Comparison of ENCODE assay signal across 12 cellular contexts in the genomic region with DNA sequence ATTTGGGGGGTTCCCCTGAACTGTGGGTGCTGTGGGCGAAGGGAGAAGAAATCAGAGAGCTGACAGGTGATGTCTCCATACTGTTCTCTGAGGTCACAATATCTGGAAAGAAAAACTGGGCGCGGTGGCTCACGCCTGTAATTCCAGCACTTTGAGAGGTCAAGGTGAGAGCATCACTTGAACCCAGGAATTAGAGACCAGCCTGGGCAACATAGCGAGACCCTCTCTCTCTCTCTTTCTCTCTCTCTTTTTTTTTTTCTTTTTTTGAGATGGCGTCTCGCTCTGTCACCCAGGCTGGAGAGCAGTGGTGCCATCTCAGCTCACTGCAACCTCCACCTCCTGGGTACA. TPM values are rescaled to one million over a fixed set of nuclear protein-coding genes. Genes with fewer than 3 reads are reported as not detected.
A peak's percentile ranks its signal among the peaks of the same experiment; 100 is the strongest.
DNase-seq lines count a peak whose midpoint lies in the region; ATAC-seq, FAIRE-seq and TF ChIP-seq lines count a peak whose summit lies in the region.
"Had no signal": no experiment of that assay in that cellular context is flagged by ENCODE, and none has a peak within 500 bp of the region (broad histone marks: within the 10 kb centered on the region; RNA-seq: fewer than 3 reads in every experiment).

No MANE protein-coding gene starts in this region.

- peaks cover 3% of the 10 kb centered on the region for H3K9me1 ChIP-seq in K562 (ENCODE audit: control insufficient read depth, insufficient read depth, low read length)

- no peaks in the 10 kb centered on the region for H3K36me3 Mint-ChIP-seq in GM23338 (ENCODE audit: low read depth)
- H3K36me3 Mint-ChIP-seq: CD14-positive monocyte; CD4-positive, alpha-beta memory T cell had no signal

- no peak overlapping the region; the same call in 2 of the 3 replicates for H3K4me3 Mint-ChIP-seq in GM23338

- no TSS peak for BruUV-seq in K562 (replicated peaks; lab: Mats Ljungman, UMichigan)

- in situ Hi-C loops in K562 (cut with MboI), result loop anchor here (5.0 kb wide), 1 partner anchor 45 kb away; no protein-coding TSS in a partner anchor

- no peaks in the 10 kb centered on the region for H3K79me2 ChIP-seq in GM23338 (replicated peaks; ENCODE audit: insufficient read depth)
- H3K79me2 ChIP-seq in K562 (ENCODE audit: control insufficient read depth, insufficient read depth, low read length), result no peaks in the 10 kb centered on the region

- TF ChIP-seq POLR2A in K562 (conservative IDR thresholded peaks at IDR 0.05) (no peak), upper lobe of left lung (IDR thresholded peaks at IDR 0.05) (no peak)

- H3K4me2 ChIP-seq in GM23338 (no peak overlapping the region), K562 (ENCODE audit: insufficient read depth, low read length) (no peak overlapping the region)
- H3K4me2 ChIP-seq: BLaER1, KMS-11 had no signal

- H3K4me1 ChIP-seq in GM23338 (ENCODE audit: insufficient read depth), result peaks cover 12% of the 10 kb centered on the region; the same call in 1 of the 2 replicates
- H3K4me1 ChIP-seq in K562 (replicated peaks in 1 of 2; ENCODE audit: control insufficient read depth in 2 of 2, insufficient read depth in 2 of 2, low read length in 2 of 2), result peaks cover 5 to 26% of the 10 kb centered on the region in 2 experiments; a peak in 3 of 5 replicates
- H3K4me1 ChIP-seq in mucosa of stomach (ENCODE audit: control insufficient read depth, insufficient read depth, low read length), result peaks cover 32% of the 10 kb centered on the region
- H3K4me1 ChIP-seq in upper lobe of left lung, result peaks cover 0 to 13% (median 8%) of the 10 kb centered on the region in 4 donors
- H3K4me1 ChIP-seq: HAP-1 had no signal

- no peaks in the 10 kb centered on the region for H3K27me3 ChIP-seq in GM23338 (ENCODE audit: insufficient read depth)
- H3K27me3 ChIP-seq in K562 (ENCODE audit: control insufficient read depth in 2 of 2, insufficient read depth in 2 of 2, low read length in 2 of 2), result peaks cover 6 to 9% of the 10 kb centered on the region in 2 experiments; a peak in 3 of 5 replicates
- no peaks in the 10 kb centered on the region for H3K27me3 ChIP-seq in mucosa of stomach (ENCODE audit: control insufficient read depth, insufficient read depth, low read length)
- no peaks in the 10 kb centered on the region for H3K27me3 ChIP-seq in upper lobe of left lung
- H3K27me3 ChIP-seq: BLaER1 had no signal

- H3K27ac ChIP-seq in GM23338 (ENCODE audit: low read depth) (no peak overlapping the region), K562 (ENCODE audit: extremely low read depth, low read depth, low read length) (no peak overlapping the region), upper lobe of left lung (no peak overlapping the region)
- H3K27ac ChIP-seq: BLaER1, KMS-11 had no signal

- ATAC-seq in GM23338 (no peak), K562 (no peak), HG02610 (IDR thresholded peaks at IDR 0.05; ENCODE audit: unreplicated experiment) (no peak), upper lobe of left lung (ENCODE audit: low FRiP score in 2 of 2) (no peak)

- H3K9me3 Mint-ChIP-seq in GM23338, result no peaks in the 10 kb centered on the region; the same call in 2 of the 3 replicates
- H3K9me3 Mint-ChIP-seq: CD14-positive monocyte; CD4-positive, alpha-beta memory T cell had no signal

- peaks cover 10% of the 10 kb centered on the region for H3K4me1 Mint-ChIP-seq in GM23338

- no peak for FAIRE-seq in K562 (lab: Jason Lieb, UNC)
- FAIRE-seq: A204.1 had no signal

- peaks cover 11% of the 10 kb centered on the region for H3K27me3 Mint-ChIP-seq in GM23338 (ENCODE audit: insufficient read depth, low read depth, poor library complexity)

- TF ChIP-seq CTCF in GM23338 (conservative IDR thresholded peaks at IDR 0.05; ENCODE audit: low read depth in 2 of 2) (no peak), K562 (IDR thresholded peaks at IDR 0.05 in 2 of 3, conservative IDR thresholded peaks at IDR 0.05 in 1 of 3; ENCODE audit: insufficient read depth in 2 of 3, low read depth in 1 of 3, low read length in 3 of 3) (no peak), upper lobe of left lung (IDR thresholded peaks at IDR 0.05) (no peak)

- no peaks in the 10 kb centered on the region for H3K9me2 ChIP-seq in GM23338 (ENCODE audit: insufficient read depth)

- no peak for TF ChIP-seq EP300 in K562 (IDR thresholded peaks at IDR 0.05; ENCODE audit: low read length)
- TF ChIP-seq EP300 in upper lobe of left lung (IDR thresholded peaks at IDR 0.05), result no peak

- H3K9me3 ChIP-seq in K562 (replicated peaks; ENCODE audit: control insufficient read depth, insufficient read depth, low read depth, low read length) (no peaks in the 10 kb centered on the region), mucosa of stomach (ENCODE audit: control insufficient read depth, low read length) (no peaks in the 10 kb centered on the region), upper lobe of left lung (peaks cover 0 to 3% (median 0%) of the 10 kb centered on the region in 4 donors)
- H3K9me3 ChIP-seq: BLaER1, HAP-1 had no signal

- H3F3A ChIP-seq in GM23338 (replicated peaks; ENCODE audit: low read depth), result peaks cover 7% of the 10 kb centered on the region

- H2AFZ ChIP-seq in GM23338 (peak overlapping the region; percentile 80; the same call in 1 of the 2 replicates), K562 (ENCODE audit: low read depth, low read length) (no peak overlapping the region)

- TF ChIP-seq RAD21 in K562 (CRISPR knock-in tag; conservative IDR thresholded peaks at IDR 0.05 in 1 of 2, IDR thresholded peaks at IDR 0.05 in 1 of 2), result no peak

- no peak for DNase-seq in GM23338 (ENCODE audit: low spot score)
- DNase-seq in K562 (ENCODE audit: extremely low read depth in 1 of 4, low spot score in 3 of 4), result no peak
- no peak for DNase-seq in activated naive CD4-positive, alpha-beta T cell treated with anti-CD3 and anti-CD28 coated beads, Interleukin-2, amount 50 U/mL, for 16 hours
- no peak for DNase-seq in upper lobe of left lung

- H3K4me3 ChIP-seq in GM23338, result no peak overlapping the region
- no peak overlapping the region for H3K4me3 ChIP-seq in K562
- no peak overlapping the region for H3K4me3 ChIP-seq in mucosa of stomach (ENCODE audit: low read length)
- H3K4me3 ChIP-seq in upper lobe of left lung, result no peak overlapping the region
- H3K4me3 ChIP-seq: BLaER1, HAP-1 had no signal

- no peak overlapping the region for H3K27ac Mint-ChIP-seq in GM23338

- H3K9ac ChIP-seq in K562 (ENCODE audit: insufficient read depth in 1 of 2, low read depth in 2 of 2, low read length in 2 of 2), result no peak overlapping the region
- peak overlapping the region; percentile 23 for H3K9ac ChIP-seq in mucosa of stomach (ENCODE audit: low read length)
- H3K9ac ChIP-seq: BLaER1, KMS-11 had no signal

- intact Hi-C loops in K562 (cut with micrococcal nuclease), result loop anchor here (1.0 to 5.0 kb wide), 2 partner anchors 139 to 190 kb away; no protein-coding TSS in a partner anchor

- no peaks in the 10 kb centered on the region for H4K20me1 ChIP-seq in GM23338 (replicated peaks; ENCODE audit: insufficient read depth)
- H4K20me1 ChIP-seq in K562 (replicated peaks; ENCODE audit: control insufficient read depth, insufficient read depth, low read length), result no peaks in the 10 kb centered on the region

- CTCF ChIA-PET in K562 (lab: Yijun Ruan, JAX; ENCODE audit: low intra/inter-chr PET ratio), result interaction anchor here (0.7 to 3.0 kb wide), 7 partner anchors 13 to 314 kb away, joined by 3 to 55 read pairs (median 6); a partner anchor contains a TSS

- WGBS in K562 (ENCODE audit: insufficient coverage, low coverage, missing lambda C conversion rate), result 15% methylated on average over 6 of the region's 7 CpGs
- WGBS in upper lobe of left lung, 2 donors, result 64 to 83% methylated on average over 7 of the region's 7 CpGs

- H3K36me3 ChIP-seq in GM23338 (ENCODE audit: insufficient read depth) (no peaks in the 10 kb centered on the region), K562 (ENCODE audit: control insufficient read depth, insufficient read depth, low read length) (no peaks in the 10 kb centered on the region), mucosa of stomach (ENCODE audit: control insufficient read depth, insufficient read depth, low read length) (no peaks in the 10 kb centered on the region), upper lobe of left lung (peaks cover 0 to 4% (median 1%) of the 10 kb centered on the region in 4 donors)
- H3K36me3 ChIP-seq: HAP-1 had no signal

- POLR2A ChIA-PET in K562 (lab: Yijun Ruan, JAX), result interaction anchor here (0.5 to 1.8 kb wide), 7 partner anchors 9 to 246 kb away, joined by 3 to 6 read pairs (median 3); no protein-coding TSS in a partner anchor

RNA-seq across cellular contexts. Expression of a gene that starts 21.9 kb away (rescaled TPM):
- 0.35 and 0.89 TPM in 2 replicates for total RNA-seq in GM23338 (2014; rRNA removed; shearing (Covaris generic))
- polyA plus RNA-seq in GM23338 (2016; fragmentation: Nextera tagmentation; extraction: Ambion mirVana) (0.10 TPM in 1 of 2 replicates, not detected in the other), K562 (2011; rRNA removed) (0.01 and 0.03 TPM in 2 replicates), K562 (2014; fragmentation: Illumina TruSeq; extraction: Trizol) (0.01 and 0.03 TPM in 2 replicates), K562 (2014; fragmentation: Nextera tagmentation; extraction: Ambion mirVana) (not detected), K562 (2014; rRNA removed) (not detected in 2 replicates)
- 0.35 and 0.67 TPM in 2 replicates for total RNA-seq in K562 (2011; cell fraction: chromatin; rRNA removed; ENCODE audit: low replicate concordance)
- 0.17 and 0.39 TPM in 2 replicates for total RNA-seq in K562 (2011; cell fraction: nucleolus; rRNA removed)
- 0.29 and 0.38 TPM in 2 replicates for total RNA-seq in K562 (2011; cell fraction: nucleoplasm; rRNA removed)
- total RNA-seq in K562 (2014; rRNA removed) (0.04 and 0.05 TPM in 2 replicates), K562 (2014; rRNA removed; fragmentation: Illumina TruSeq; extraction: Trizol) (0.04 TPM in 1 of 2 replicates, not detected in the other), K562 (2015; rRNA removed; fragmentation: Illumina TruSeq; extraction: Trizol) (0.04 and 0.07 TPM in 2 replicates), K562 (2021) (0.07 and 0.16 TPM in 2 replicates), upper lobe of left lung (10 to 100 TPM in 3 of 6 donors, 1 to 10 TPM in 3; 6.3 to 58.7 (median 11.7) TPM)
- polyA plus RNA-seq in K562 (2011; cell fraction: cytosol; rRNA removed), result 0.01 TPM in 1 of 2 replicates, not detected in the other
- 0.06 and 0.33 TPM in 2 replicates for polyA plus RNA-seq in K562 (2011; cell fraction: nucleus; rRNA removed)
- 0.05 and 0.35 TPM in 2 replicates for polyA plus RNA-seq in K562 (2012)
- polyA minus RNA-seq in K562 (2011; rRNA and poly(A)+ RNA removed), result 0.21 TPM in 1 of 2 replicates, not detected in the other
- polyA minus RNA-seq in K562 (2011; cell fraction: cytosol; rRNA and poly(A)+ RNA removed), result not detected in 2 replicates
- polyA minus RNA-seq in K562 (2011; cell fraction: nucleus; rRNA and poly(A)+ RNA removed), result 0.22 and 0.27 TPM in 2 replicates
- polyA plus RNA-seq: CD14-positive monocyte had no signal

RNA-seq across cellular contexts. Expression of a gene that starts 26.1 kb away (rescaled TPM):
- 3.6 and 7.1 TPM in 2 replicates for total RNA-seq in GM23338 (2014; rRNA removed; shearing (Covaris generic))
- polyA plus RNA-seq in GM23338 (2016; fragmentation: Nextera tagmentation; extraction: Ambion mirVana) (1.6 and 2.5 TPM in 2 replicates), K562 (2011; rRNA removed) (0.60 and 0.81 TPM in 2 replicates), K562 (2014; fragmentation: Illumina TruSeq; extraction: Trizol) (0.06 and 0.24 TPM in 2 replicates), K562 (2014; fragmentation: Nextera tagmentation; extraction: Ambion mirVana) (under 1 TPM; 0.04 to 0.08 TPM), K562 (2014; rRNA removed) (0.81 and 0.89 TPM in 2 replicates)
- total RNA-seq in K562 (2011; cell fraction: chromatin; rRNA removed; ENCODE audit: low replicate concordance), result 1.9 and 5.1 TPM in 2 replicates
- total RNA-seq in K562 (2011; cell fraction: nucleolus; rRNA removed), result 2.2 and 3.0 TPM in 2 replicates
- total RNA-seq in K562 (2011; cell fraction: nucleoplasm; rRNA removed), result 1.3 and 1.6 TPM in 2 replicates
- total RNA-seq in K562 (2014; rRNA removed) (0.16 and 0.91 TPM in 2 replicates), K562 (2014; rRNA removed; fragmentation: Illumina TruSeq; extraction: Trizol) (0.11 and 0.29 TPM in 2 replicates), K562 (2015; rRNA removed; fragmentation: Illumina TruSeq; extraction: Trizol) (not detected in 2 replicates), K562 (2021) (0.29 and 0.45 TPM in 2 replicates), upper lobe of left lung (100 to 1,000 TPM in 1 of 6 donors, 10 to 100 TPM in 4, 1 to 10 TPM in 1; 6.4 to 479 (median 21.0) TPM)
- polyA plus RNA-seq in K562 (2011; cell fraction: cytosol; rRNA removed), result 0.83 and 0.88 TPM in 2 replicates
- 4.1 and 6.8 TPM in 2 replicates for polyA plus RNA-seq in K562 (2011; cell fraction: nucleus; rRNA removed)
- polyA plus RNA-seq in K562 (2012), result 0.17 and 0.22 TPM in 2 replicates
- 0.18 TPM in 1 of 2 replicates, not detected in the other for polyA minus RNA-seq in K562 (2011; rRNA and poly(A)+ RNA removed)
- 0.86 TPM in 1 of 2 replicates, not detected in the other for polyA minus RNA-seq in K562 (2011; cell fraction: cytosol; rRNA and poly(A)+ RNA removed)
- 1.1 and 1.8 TPM in 2 replicates for polyA minus RNA-seq in K562 (2011; cell fraction: nucleus; rRNA and poly(A)+ RNA removed)
- polyA plus RNA-seq: CD14-positive monocyte; CD4-positive, alpha-beta memory T cell had no signal

RNA-seq across cellular contexts. Expression of a gene that starts 29.1 kb away (rescaled TPM):
- total RNA-seq in GM23338 (2014; rRNA removed; shearing (Covaris generic)), result 154 and 181 TPM in 2 replicates
- 40.0 and 52.5 TPM in 2 replicates for polyA plus RNA-seq in GM23338 (2016; fragmentation: Nextera tagmentation; extraction: Ambion mirVana)
- 31.7 and 143 TPM in 2 replicates for total RNA-seq in K562 (2011; cell fraction: chromatin; rRNA removed; ENCODE audit: low replicate concordance)
- 201 and 240 TPM in 2 replicates for total RNA-seq in K562 (2011; cell fraction: nucleolus; rRNA removed)
- total RNA-seq in K562 (2011; cell fraction: nucleoplasm; rRNA removed), result 97.7 and 104 TPM in 2 replicates
- total RNA-seq in K562 (2014; rRNA removed), result 279 and 297 TPM in 2 replicates
- total RNA-seq in K562 (2014; rRNA removed; fragmentation: Illumina TruSeq; extraction: Trizol), result 17.4 and 22.6 TPM in 2 replicates
- 33.1 and 33.7 TPM in 2 replicates for total RNA-seq in K562 (2015; rRNA removed; fragmentation: Illumina TruSeq; extraction: Trizol)
- total RNA-seq in K562 (2021), result 245 and 286 TPM in 2 replicates
- polyA plus RNA-seq in K562 (2011; rRNA removed), result 74.2 and 83.0 TPM in 2 replicates
- polyA plus RNA-seq in K562 (2011; cell fraction: cytosol; rRNA removed), result 93.8 and 405 TPM in 2 replicates
- polyA plus RNA-seq in K562 (2011; cell fraction: nucleus; rRNA removed), result 78.6 and 150 TPM in 2 replicates
- polyA plus RNA-seq in K562 (2012), result 73.8 and 111 TPM in 2 replicates
- 42.3 and 63.5 TPM in 2 replicates for polyA plus RNA-seq in K562 (2014; fragmentation: Illumina TruSeq; extraction: Trizol)
- 10 to 100 TPM in 1 of 2 experiments, 1 to 10 TPM in 1; 6.4 to 11.8 TPM for polyA plus RNA-seq in K562 (2014; fragmentation: Nextera tagmentation; extraction: Ambion mirVana)
- 210 and 216 TPM in 2 replicates for polyA plus RNA-seq in K562 (2014; rRNA removed)
- 27.0 and 65.5 TPM in 2 replicates for polyA minus RNA-seq in K562 (2011; rRNA and poly(A)+ RNA removed)
- 243 and 277 TPM in 2 replicates for polyA minus RNA-seq in K562 (2011; cell fraction: cytosol; rRNA and poly(A)+ RNA removed)
- 89.5 and 108 TPM in 2 replicates for polyA minus RNA-seq in K562 (2011; cell fraction: nucleus; rRNA and poly(A)+ RNA removed)
- 1,000 to 10,000 TPM in 1 of 6 donors, 100 to 1,000 TPM in 5; 281 to 1,101 (median 639) TPM for total RNA-seq in upper lobe of left lung

RNA-seq across cellular contexts. Expression of a gene that starts 48.5 kb away (rescaled TPM):
- total RNA-seq in GM23338 (2014; rRNA removed; shearing (Covaris generic)), result 9.7 and 11.6 TPM in 2 replicates
- polyA plus RNA-seq in GM23338 (2016; fragmentation: Nextera tagmentation; extraction: Ambion mirVana), result 20.3 and 24.1 TPM in 2 replicates
- 10.4 and 16.2 TPM in 2 replicates for total RNA-seq in K562 (2011; cell fraction: chromatin; rRNA removed; ENCODE audit: low replicate concordance)
- 8.7 and 9.3 TPM in 2 replicates for total RNA-seq in K562 (2011; cell fraction: nucleolus; rRNA removed)
- total RNA-seq in K562 (2011; cell fraction: nucleoplasm; rRNA removed), result 7.6 and 8.3 TPM in 2 replicates
- total RNA-seq in K562 (2014; rRNA removed), result 0.86 and 2.5 TPM in 2 replicates
- total RNA-seq in K562 (2014; rRNA removed; fragmentation: Illumina TruSeq; extraction: Trizol), result 0.26 and 0.69 TPM in 2 replicates
- total RNA-seq in K562 (2015; rRNA removed; fragmentation: Illumina TruSeq; extraction: Trizol), result 1.6 and 1.7 TPM in 2 replicates
- 3.7 and 5.1 TPM in 2 replicates for total RNA-seq in K562 (2021)
- 0.84 and 2.9 TPM in 2 replicates for polyA plus RNA-seq in K562 (2011; rRNA removed)
- 1.7 and 3.2 TPM in 2 replicates for polyA plus RNA-seq in K562 (2011; cell fraction: cytosol; rRNA removed)
- 4.7 and 6.5 TPM in 2 replicates for polyA plus RNA-seq in K562 (2011; cell fraction: nucleus; rRNA removed)
- 1.5 and 2.0 TPM in 2 replicates for polyA plus RNA-seq in K562 (2012)
- polyA plus RNA-seq in K562 (2014; fragmentation: Illumina TruSeq; extraction: Trizol), result 1.9 and 2.8 TPM in 2 replicates
- polyA plus RNA-seq in K562 (2014; fragmentation: Nextera tagmentation; extraction: Ambion mirVana), result under 1 TPM in 1 of 2 experiments, not detected in 1; 0.17 TPM
- polyA plus RNA-seq in K562 (2014; rRNA removed), result 0.94 and 1.00 TPM in 2 replicates
- 6.4 and 9.5 TPM in 2 replicates for polyA minus RNA-seq in K562 (2011; rRNA and poly(A)+ RNA removed)
- 5.4 and 7.2 TPM in 2 replicates for polyA minus RNA-seq in K562 (2011; cell fraction: cytosol; rRNA and poly(A)+ RNA removed)
- polyA minus RNA-seq in K562 (2011; cell fraction: nucleus; rRNA and poly(A)+ RNA removed), result 3.9 and 8.4 TPM in 2 replicates
- 1 to 10 TPM in 5 of 6 donors, under 1 TPM in 1; 0.46 to 5.0 (median 3.4) TPM for total RNA-seq in upper lobe of left lung

RNA-seq across cellular contexts. Expression of a gene that starts 59.3 kb away (rescaled TPM):
- total RNA-seq in GM23338 (2014; rRNA removed; shearing (Covaris generic)), result 41.9 and 81.3 TPM in 2 replicates
- polyA plus RNA-seq in GM23338 (2016; fragmentation: Nextera tagmentation; extraction: Ambion mirVana), result 38.7 and 40.2 TPM in 2 replicates
- 8.8 and 30.9 TPM in 2 replicates for total RNA-seq in K562 (2011; cell fraction: chromatin; rRNA removed; ENCODE audit: low replicate concordance)
- total RNA-seq in K562 (2011; cell fraction: nucleolus; rRNA removed), result 42.9 and 46.5 TPM in 2 replicates
- 23.2 and 24.7 TPM in 2 replicates for total RNA-seq in K562 (2011; cell fraction: nucleoplasm; rRNA removed)
- total RNA-seq in K562 (2014; rRNA removed), result 37.8 and 54.6 TPM in 2 replicates
- 11.7 and 21.1 TPM in 2 replicates for total RNA-seq in K562 (2014; rRNA removed; fragmentation: Illumina TruSeq; extraction: Trizol)
- total RNA-seq in K562 (2015; rRNA removed; fragmentation: Illumina TruSeq; extraction: Trizol), result 27.8 and 28.5 TPM in 2 replicates
- total RNA-seq in K562 (2021), result 31.7 and 33.8 TPM in 2 replicates
- 28.4 and 49.3 TPM in 2 replicates for polyA plus RNA-seq in K562 (2011; rRNA removed)
- 61.2 and 112 TPM in 2 replicates for polyA plus RNA-seq in K562 (2011; cell fraction: cytosol; rRNA removed)
- polyA plus RNA-seq in K562 (2011; cell fraction: nucleus; rRNA removed), result 20.0 and 27.3 TPM in 2 replicates
- 30.6 and 34.2 TPM in 2 replicates for polyA plus RNA-seq in K562 (2012)
- polyA plus RNA-seq in K562 (2014; fragmentation: Illumina TruSeq; extraction: Trizol), result 60.2 and 60.9 TPM in 2 replicates
- 10 to 100 TPM; 10.6 to 11.0 TPM for polyA plus RNA-seq in K562 (2014; fragmentation: Nextera tagmentation; extraction: Ambion mirVana)
- 60.0 and 67.1 TPM in 2 replicates for polyA plus RNA-seq in K562 (2014; rRNA removed)
- polyA minus RNA-seq in K562 (2011; rRNA and poly(A)+ RNA removed), result 14.7 and 21.0 TPM in 2 replicates
- 13.2 and 21.0 TPM in 2 replicates for polyA minus RNA-seq in K562 (2011; cell fraction: cytosol; rRNA and poly(A)+ RNA removed)
- polyA minus RNA-seq in K562 (2011; cell fraction: nucleus; rRNA and poly(A)+ RNA removed), result 10.2 and 11.6 TPM in 2 replicates
- 10 to 100 TPM; 10.7 to 18.8 (median 13.3) TPM for total RNA-seq in upper lobe of left lung
